ENCODE assay signal across 8 cellular contexts in the genomic region with DNA sequence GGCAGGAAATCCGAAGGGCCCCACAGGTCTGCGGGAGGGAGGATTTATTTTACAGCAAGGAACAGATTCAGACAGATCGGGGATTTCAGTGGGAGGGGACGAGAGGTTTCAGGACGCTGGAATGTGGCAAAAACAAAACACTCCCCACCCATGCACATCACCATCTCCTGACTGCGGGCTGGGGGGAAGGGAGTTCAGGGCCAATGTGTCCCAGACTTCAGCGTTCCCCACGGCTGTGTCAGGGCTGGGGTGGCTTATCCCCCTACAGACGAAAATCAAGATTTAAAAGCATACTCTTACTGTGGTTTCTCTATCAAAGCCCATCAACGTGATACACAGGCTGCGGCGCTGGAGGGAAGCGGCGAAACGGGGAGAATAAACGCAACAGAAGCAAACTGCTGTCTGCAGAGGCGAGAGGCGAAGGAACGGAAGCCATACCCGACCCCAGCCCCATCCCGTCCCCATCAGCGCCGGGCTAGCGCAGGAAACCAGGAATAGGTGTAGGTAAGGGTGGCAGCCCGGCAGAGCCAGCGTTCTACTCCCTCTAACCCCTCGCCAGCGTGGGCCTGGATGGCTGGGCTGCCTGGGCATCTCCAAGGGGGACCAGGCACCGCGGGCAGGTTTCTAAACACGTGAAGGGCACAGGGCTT. TPM values are rescaled to one million over a fixed set of nuclear protein-coding genes. Genes with fewer than 3 reads are reported as not detected.
DNase-seq lines count a peak whose midpoint lies in the region; ATAC-seq and TF ChIP-seq lines count a peak whose summit lies in the region.

No MANE protein-coding gene starts in this region.

- H3K27me3 ChIP-seq in NT2/D1 (ENCODE audit: insufficient read depth, insufficient read length) (peaks cover 22% of the 10 kb centered on the region), osteoblast (ENCODE audit: insufficient read depth, low read length) (peaks cover 25% of the 10 kb centered on the region)

- DNase-seq in GM03348 (ENCODE audit: low spot score) (peak; percentile 82), NT2/D1 (ENCODE audit: low read depth, low spot score) (no peak), epithelial cell of proximal tubule (ENCODE audit: low read depth) (no peak), osteoblast (ENCODE audit: insufficient read length, low spot score, missing footprints) (peak; percentile 94), HUDEP-2 (lab: John Stamatoyannopoulos, UW; ENCODE audit: unreplicated experiment in 76 of 76) (no peak), NCI-H1436 (lab: John Stamatoyannopoulos, UW) (no peak)

- peak overlapping the region; percentile 94 for H3K9ac ChIP-seq in NT2/D1 (ENCODE audit: insufficient read length, low read depth)

- peaks cover 23% of the 10 kb centered on the region for H3K79me2 ChIP-seq in osteoblast (ENCODE audit: insufficient read depth, low read length)

- TF ChIP-seq CTCF in epithelial cell of proximal tubule (conservative IDR thresholded peaks at IDR 0.05; ENCODE audit: low read depth, low read length) (no peak), osteoblast (IDR thresholded peaks at IDR 0.05; ENCODE audit: extremely low read depth, low read depth, low read length) (no peak)

- H3K4me1 ChIP-seq in NT2/D1 (ENCODE audit: insufficient read depth, insufficient read length) (peaks cover 2% of the 10 kb centered on the region), osteoblast (ENCODE audit: insufficient read depth, low read length) (peaks cover 23% of the 10 kb centered on the region)

- peak overlapping the region; percentile 74 for H2AFZ ChIP-seq in osteoblast (ENCODE audit: low read length)

- no peak for ATAC-seq in GM19324 (IDR thresholded peaks at IDR 0.05; ENCODE audit: low FRiP score, unreplicated experiment)
- ATAC-seq in HG03354 (IDR thresholded peaks at IDR 0.05; ENCODE audit: poor library complexity, severe bottlenecking, unreplicated experiment), result no peak

- H3K4me3 ChIP-seq in NT2/D1 (ENCODE audit: insufficient read length, low read depth), result peak overlapping the region; percentile 80
- peak overlapping the region; percentile 91 for H3K4me3 ChIP-seq in epithelial cell of proximal tubule (ENCODE audit: low read depth, low read length)
- H3K4me3 ChIP-seq in osteoblast (ENCODE audit: insufficient read depth, low read length), result peak overlapping the region; percentile 78

- peak overlapping the region; percentile 77 for H3K4me2 ChIP-seq in osteoblast (ENCODE audit: insufficient read depth, low read length)

- H3K36me3 ChIP-seq in NT2/D1 (ENCODE audit: insufficient read depth, insufficient read length, low read length), result no peaks in the 10 kb centered on the region
- H3K36me3 ChIP-seq in osteoblast (ENCODE audit: insufficient read depth, low read length), result no peaks in the 10 kb centered on the region

- no peaks in the 10 kb centered on the region for H3K9me3 ChIP-seq in NT2/D1 (ENCODE audit: insufficient read depth, low read length)
- no peaks in the 10 kb centered on the region for H3K9me3 ChIP-seq in osteoblast (ENCODE audit: low read depth, low read length)

- H3K27ac ChIP-seq in osteoblast (ENCODE audit: low read depth, low read length), result peak overlapping the region; percentile 25

- H4K20me1 ChIP-seq in osteoblast (ENCODE audit: insufficient read depth, low read length), result no peaks in the 10 kb centered on the region

RNA-seq across cellular contexts. Expression of gene TENM4, which starts 2.7 kb away (rescaled TPM):
- total RNA-seq in epithelial cell of proximal tubule, result 12.6 and 22.2 TPM in 2 replicates
- 63.3 and 76.9 TPM in 2 replicates for total RNA-seq in osteoblast

Comparison
In these comparisons a context has a peak if more than half of its experiments do, and no peak if none do; other contexts are left out.
1. DNase-seq: peak in GM03348 (single experiment) and osteoblast (single experiment); none in NT2/D1 (single experiment), epithelial cell of proximal tubule (single experiment), HUDEP-2 (0 of 76) and NCI-H1436 (single experiment).
2. Peak in every context shown above with its lines, with median percentiles within 50 percentile points of each other: H3K4me3 ChIP-seq.